ENCODE assay signal across 8 cellular contexts in the genomic region with DNA sequence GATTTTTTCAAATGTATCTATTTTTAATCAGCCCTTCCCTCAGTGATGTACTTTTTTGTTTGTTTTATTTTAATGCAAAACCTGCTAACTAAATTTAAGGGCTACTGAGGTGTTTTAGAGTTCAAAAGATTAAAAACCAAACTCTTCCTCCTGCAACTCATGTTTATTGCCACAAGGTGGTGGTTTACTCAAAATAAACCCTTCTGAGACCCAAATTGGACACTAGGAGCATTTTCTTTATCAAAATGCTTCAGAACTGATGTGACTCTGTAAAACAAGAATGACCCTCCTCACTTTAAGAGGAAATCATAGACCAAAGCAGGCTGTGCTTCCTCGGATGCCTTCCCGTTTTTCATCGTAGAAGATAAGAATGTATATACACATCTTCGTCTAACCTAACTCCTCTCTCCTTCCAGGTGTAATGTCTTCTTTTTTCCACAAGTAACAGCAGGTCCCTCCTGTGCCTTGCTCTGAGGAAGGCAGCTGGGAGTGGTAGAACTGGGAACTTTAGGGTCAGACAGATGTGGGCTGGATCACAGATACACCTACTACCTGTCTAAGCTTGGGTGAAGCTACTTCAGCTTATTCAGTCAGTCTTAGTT.
DNase-seq lines count a peak whose midpoint lies in the region; ATAC-seq and TF ChIP-seq lines count a peak whose summit lies in the region.
"Had no signal": no experiment of that assay in that cellular context is flagged by ENCODE, and none has a peak within 500 bp of the region (broad histone marks: within the 10 kb centered on the region; RNA-seq: fewer than 3 reads in every experiment).

No MANE protein-coding gene starts in this region.

- no peaks in the 10 kb centered on the region for H3K9me2 ChIP-seq in Loucy (replicated peaks; ENCODE audit: low read depth, low read length)

- TF ChIP-seq CTCF in Loucy (conservative IDR thresholded peaks at IDR 0.05; ENCODE audit: low read length): peak; percentile 75
- TF ChIP-seq CTCF in brain microvascular endothelial cell (IDR thresholded peaks at IDR 0.05; ENCODE audit: low read depth, low read length, missing control alignments): peak; percentile 53

- no peaks in the 10 kb centered on the region for H3K79me2 ChIP-seq in Loucy (ENCODE audit: insufficient read depth, low read length)

- peaks cover 17% of the 10 kb centered on the region for H3K4me1 ChIP-seq in Loucy (ENCODE audit: insufficient read depth, low read length, poor library complexity, severe bottlenecking)

- no peak overlapping the region for H3K4me3 ChIP-seq in Loucy (ENCODE audit: low read length, poor library complexity, severe bottlenecking)
- H3K4me3 ChIP-seq in brain microvascular endothelial cell (ENCODE audit: low read depth, low read length): no peak overlapping the region

- H3K27ac ChIP-seq in brain microvascular endothelial cell: no peak overlapping the region
- H3K27ac ChIP-seq: neutrophil had no signal

- no peaks in the 10 kb centered on the region for H3K36me3 ChIP-seq in Loucy (ENCODE audit: insufficient read depth, low read length)
- no peaks in the 10 kb centered on the region for H3K36me3 ChIP-seq in brain microvascular endothelial cell (replicated peaks)
- H3K36me3 ChIP-seq: neutrophil had no signal

- peak; percentile 61 for DNase-seq in ELR (ENCODE audit: low read depth)
- DNase-seq in brain microvascular endothelial cell: peak; percentile 17
- DNase-seq in medulla oblongata (ENCODE audit: extremely low spot score): peak; percentile 69
- no peak for DNase-seq in activated effector memory CD4-positive, alpha-beta T cell treated with anti-CD3 and anti-CD28 coated beads, Interleukin-2, amount 50 U/mL, for 16 hours
- DNase-seq in KG1 (lab: John Stamatoyannopoulos, UW): no peak

- no peaks in the 10 kb centered on the region for H3F3A ChIP-seq in Loucy (ENCODE audit: low read depth)

- H3K9me3 ChIP-seq in Loucy (ENCODE audit: insufficient read depth, low read depth, low read length): no peaks in the 10 kb centered on the region
- H3K9me3 ChIP-seq: neutrophil had no signal

- H3K9ac ChIP-seq in Loucy (ENCODE audit: low read depth, low read length, poor library complexity, severe bottlenecking): no peak overlapping the region

- H2AFZ ChIP-seq in Loucy (ENCODE audit: low read length): peak overlapping the region; percentile 38; the same call in 1 of the 2 replicates

- ATAC-seq in GM21515 (IDR thresholded peaks at IDR 0.05; ENCODE audit: unreplicated experiment): no peak

- in situ Hi-C loops in brain microvascular endothelial cell (cut with HindIII; ENCODE audit: low pct_ligation_motif_present, low sequenced_read_pairs): no loop called here

- H3K27me3 ChIP-seq in Loucy (ENCODE audit: insufficient read depth, low read length, poor library complexity, severe bottlenecking): no peaks in the 10 kb centered on the region
- peaks cover 3% of the 10 kb centered on the region for H3K27me3 ChIP-seq in brain microvascular endothelial cell (replicated peaks)

- no peaks in the 10 kb centered on the region for H4K20me1 ChIP-seq in Loucy (ENCODE audit: insufficient read depth, low read length, poor library complexity, severe bottlenecking)

- no peak overlapping the region for H3K4me2 ChIP-seq in Loucy (ENCODE audit: low read depth, low read length, poor library complexity, severe bottlenecking)

Comparison
In these comparisons a context has a peak if more than half of its experiments do, and no peak if none do; other contexts are left out.
1. DNase-seq: peak in ELR (single experiment), brain microvascular endothelial cell (single experiment) and medulla oblongata (single experiment); none in activated effector memory CD4-positive, alpha-beta T cell treated with anti-CD3 and anti-CD28 coated beads, Interleukin-2, amount 50 U/mL, for 16 hours (single experiment) and KG1 (single experiment).